8 cellular contexts compared by ENCODE assay signal in the genomic region with DNA sequence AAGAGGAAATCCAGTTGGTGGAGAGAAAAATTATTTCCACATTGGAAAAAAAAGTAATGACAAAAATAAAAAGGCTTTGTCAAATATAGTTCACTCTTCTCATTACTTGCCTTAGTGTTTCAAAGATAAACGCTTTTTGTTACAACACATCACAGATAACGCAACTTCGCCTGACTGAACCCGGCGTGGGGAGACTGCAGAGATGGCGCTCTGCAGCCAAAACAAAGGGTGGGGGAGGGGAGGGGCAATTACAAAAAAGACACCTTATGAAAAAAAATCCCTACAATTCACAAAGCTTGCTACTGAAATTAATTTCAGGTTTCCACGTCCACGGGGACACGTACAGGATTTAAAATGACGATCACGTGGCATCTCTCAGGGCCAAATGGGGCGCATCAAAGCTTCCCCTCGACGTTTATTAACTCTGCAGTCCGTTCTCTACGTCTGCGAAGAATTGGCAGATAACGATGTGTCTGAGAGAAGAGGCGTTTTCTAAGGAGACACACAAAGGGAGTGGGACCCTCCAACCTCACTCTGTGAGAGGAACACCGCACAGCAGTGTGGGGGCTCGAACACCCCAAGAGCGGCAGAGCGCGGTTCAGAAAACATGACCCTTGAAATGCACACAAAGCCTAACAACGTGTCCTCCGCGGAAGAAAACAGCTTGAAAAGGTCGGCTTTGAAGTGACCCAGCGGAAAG. TPM values are rescaled to one million over a fixed set of nuclear protein-coding genes. Genes with fewer than 3 reads are reported as not detected.
DNase-seq lines count a peak whose midpoint lies in the region; TF ChIP-seq lines count a peak whose summit lies in the region.

No MANE protein-coding gene starts in this region.

- H3K27me3 Mint-ChIP-seq in mesothelial cell of epicardium (ENCODE audit: low read depth): no peaks in the 10 kb centered on the region

- DNase-seq in right atrium auricular region (ENCODE audit: low spot score): no peak
- DNase-seq in cardiac septum (ENCODE audit: low spot score): no peak
- DNase-seq in brain microvascular endothelial cell: no peak
- no peak for DNase-seq in mesothelial cell of epicardium (ENCODE audit: low spot score in 2 of 2, unreplicated experiment in 2 of 2)
- DNase-seq in vagina (ENCODE audit: extremely low spot score in 2 of 2): no peak
- DNase-seq in DMS79 treated with DMSO at 0.1 percent for 48 hours (lab: John Stamatoyannopoulos, UW): no peak
- no peak for DNase-seq in NCI-H774 (lab: John Stamatoyannopoulos, UW)
- no peak for DNase-seq in HCEC 1CT

- in situ Hi-C loops in brain microvascular endothelial cell (cut with HindIII; ENCODE audit: low pct_ligation_motif_present, low sequenced_read_pairs): no loop called here

- H3K36me3 ChIP-seq in right atrium auricular region: no peaks in the 10 kb centered on the region
- H3K36me3 ChIP-seq in brain microvascular endothelial cell (replicated peaks): no peaks in the 10 kb centered on the region
- no peaks in the 10 kb centered on the region for H3K36me3 ChIP-seq in vagina

- H3K27ac ChIP-seq in right atrium auricular region (peak overlapping the region; percentile 60 to 76), brain microvascular endothelial cell (no peak overlapping the region), vagina (peak overlapping the region; percentile 72)

- H3K27ac Mint-ChIP-seq in mesothelial cell of epicardium: peak overlapping the region; percentile 95

- H3K4me3 Mint-ChIP-seq in mesothelial cell of epicardium: peak overlapping the region; percentile 89

- no peaks in the 10 kb centered on the region for H3K9me3 Mint-ChIP-seq in mesothelial cell of epicardium

- H3K4me3 ChIP-seq in right atrium auricular region: peak overlapping the region; percentile 73 to 74
- H3K4me3 ChIP-seq in brain microvascular endothelial cell (ENCODE audit: low read depth, low read length): peak overlapping the region; percentile 84
- H3K4me3 ChIP-seq in vagina: peak overlapping the region; percentile 61 to 78

- H3K36me3 Mint-ChIP-seq in mesothelial cell of epicardium: peaks cover 7% of the 10 kb centered on the region

- H3K27me3 ChIP-seq in right atrium auricular region (no peaks in the 10 kb centered on the region), brain microvascular endothelial cell (replicated peaks) (no peaks in the 10 kb centered on the region), vagina (no peaks in the 10 kb centered on the region)

- intact Hi-C loops in cardiac septum (cut with DNase I) (loop anchor here (5.0 kb wide), 1 partner anchor 143 kb away; no protein-coding TSS in a partner anchor), vagina (cut with DNase I) (loop anchor here (5.0 kb wide), 1 partner anchor 1397 kb away; no protein-coding TSS in a partner anchor)

- H3K4me1 Mint-ChIP-seq in mesothelial cell of epicardium: peaks cover 36% of the 10 kb centered on the region

- H3K4me1 ChIP-seq in right atrium auricular region: peaks cover 0 to 25% of the 10 kb centered on the region in 2 donors
- H3K4me1 ChIP-seq in vagina: peaks cover 10% of the 10 kb centered on the region

- H3K9me3 ChIP-seq in right atrium auricular region (no peaks in the 10 kb centered on the region), vagina (no peaks in the 10 kb centered on the region)

- TF ChIP-seq CTCF in right atrium auricular region (IDR thresholded peaks at IDR 0.05) (no peak), brain microvascular endothelial cell (IDR thresholded peaks at IDR 0.05; ENCODE audit: low read depth, low read length, missing control alignments) (no peak), mesothelial cell of epicardium (IDR thresholded peaks at IDR 0.05; ENCODE audit: unreplicated experiment) (no peak), vagina (IDR thresholded peaks at IDR 0.05) (no peak)

- TF ChIP-seq POLR2A in vagina (IDR thresholded peaks at IDR 0.05): no peak

RNA-seq across cellular contexts. Expression of a gene that starts 1.5 kb away (rescaled TPM):
- total RNA-seq in right atrium auricular region (10 to 100 TPM; 51.6 to 51.8 TPM), cardiac septum (67.1 TPM), mesothelial cell of epicardium (280 to 284 TPM (median 282 TPM) in 3 replicates), vagina (162 TPM)
